Comparison of ENCODE assay signal across 26 cellular contexts in the genomic region with DNA sequence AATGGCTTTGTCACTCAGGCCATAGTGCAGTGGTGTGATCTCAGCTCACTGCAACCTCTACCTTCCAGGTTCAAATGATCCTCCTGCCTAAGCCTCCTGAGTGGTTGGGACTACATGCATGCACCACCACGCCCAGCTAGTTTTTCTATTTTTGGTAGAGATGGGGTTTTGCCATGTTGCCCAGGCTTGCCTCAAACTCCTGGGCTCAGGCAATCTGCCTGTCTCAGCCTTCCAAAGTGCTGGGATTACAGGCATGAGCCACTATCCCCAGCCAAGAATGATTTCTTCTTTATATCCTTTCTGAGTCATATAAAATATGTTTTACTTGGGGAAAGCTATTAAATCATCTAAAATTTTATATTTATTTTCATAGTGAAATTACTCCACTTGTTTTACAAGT.
"Had no signal": no experiment of that assay in that cellular context is flagged by ENCODE, and none has a peak within 500 bp of the region (broad histone marks: within the 10 kb centered on the region; RNA-seq: fewer than 3 reads in every experiment).

No MANE protein-coding gene starts in this region.

- H3K9me3 ChIP-seq: left ventricle myocardium inferior, lower lobe of right lung, neutrophil, psoas muscle, right lobe of liver, spleen, testis, tibial nerve, upper lobe of right lung had no signal

- H3K4me3 ChIP-seq: coronary artery, dorsolateral prefrontal cortex, hepatocyte, left ventricle myocardium inferior, lower lobe of right lung, psoas muscle, right lobe of liver, spleen, testis, tibial nerve, upper lobe of right lung had no signal

- H3K4me1 ChIP-seq: left ventricle myocardium inferior, lower lobe of right lung, psoas muscle, right lobe of liver, spleen, testis, tibial nerve, upper lobe of right lung had no signal

- H3K27ac ChIP-seq: coronary artery, dorsolateral prefrontal cortex, hepatocyte, left ventricle myocardium inferior, lower lobe of right lung, neutrophil, psoas muscle, right lobe of liver, spleen, testis, tibial nerve, upper lobe of right lung had no signal

- ATAC-seq: esophagus mucosa; left cardiac atrium; lower lobe of right lung; naive thymus-derived CD4-positive, alpha-beta T cell; psoas muscle; right lobe of liver; stimulated activated naive B cell treated with anti-CD40 and anti-IgM and Interleukin-4, amounts not matched to agents 10 μg/mL and 1 μg/mL and 100 μg/mL, for 72 hours; stimulated activated naive CD8-positive, alpha-beta T cell treated with anti-CD3 and anti-CD28 coated beads, Interleukin-15, amount 100 ng/mL, for 72 hours; upper lobe of right lung had no signal

- H3K27me3 ChIP-seq: hepatocyte, neutrophil, right lobe of liver, testis, tibial nerve had no signal

- DNase-seq: dorsolateral prefrontal cortex; effector CD8-positive, alpha-beta T cell; foreskin melanocyte; head of caudate nucleus; kidney; left cardiac atrium; left ventricle myocardium inferior; lower lobe of right lung; mesendoderm; naive thymus-derived CD4-positive, alpha-beta T cell; psoas muscle; retina; right lobe of liver; spleen; stimulated activated CD4-positive, alpha-beta T cell treated with anti-CD3 and anti-CD28 coated beads, Interleukin-15, amount 100 ng/mL, for 24 hours; stimulated activated CD4-positive, alpha-beta T cell treated with anti-CD3 and anti-CD28 coated beads, Interleukin-1b, Interleukin-23, amount 100 ng/mL, for 48 hours; stimulated activated CD4-positive, alpha-beta T cell treated with anti-CD3 and anti-CD28 coated beads, Interleukin-4, amount 100 ng/mL, for 24 hours; stimulated activated naive B cell treated with anti-CD40 and anti-IgM and Interleukin-4, amounts not matched to agents 10 μg/mL and 1 μg/mL and 100 μg/mL, for 72 hours; stimulated activated naive CD8-positive, alpha-beta T cell treated with anti-CD3 and anti-CD28 coated beads, Interleukin-15, amount 100 ng/mL, for 72 hours; testis; upper lobe of right lung had no signal

- H3K9me3 Mint-ChIP-seq: stimulated activated naive B cell treated with anti-CD40 and anti-IgM and Interleukin-4, amounts not matched to agents 10 μg/mL and 1 μg/mL and 100 μg/mL, for 72 hours; stimulated activated naive CD8-positive, alpha-beta T cell treated with anti-CD3 and anti-CD28 coated beads, Interleukin-15, amount 100 ng/mL, for 72 hours had no signal

- H3K36me3 Mint-ChIP-seq: stimulated activated naive B cell treated with anti-CD40 and anti-IgM and Interleukin-4, amounts not matched to agents 10 μg/mL and 1 μg/mL and 100 μg/mL, for 72 hours had no signal

- H3K27ac Mint-ChIP-seq: naive thymus-derived CD4-positive, alpha-beta T cell; stimulated activated naive B cell treated with anti-CD40 and anti-IgM and Interleukin-4, amounts not matched to agents 10 μg/mL and 1 μg/mL and 100 μg/mL, for 72 hours; stimulated activated naive CD8-positive, alpha-beta T cell treated with anti-CD3 and anti-CD28 coated beads, Interleukin-15, amount 100 ng/mL, for 72 hours had no signal

- H3K36me3 ChIP-seq: left ventricle myocardium inferior, lower lobe of right lung, neutrophil, right lobe of liver, spleen, tibial nerve, upper lobe of right lung had no signal

- H3K4me1 Mint-ChIP-seq: naive thymus-derived CD4-positive, alpha-beta T cell; stimulated activated naive B cell treated with anti-CD40 and anti-IgM and Interleukin-4, amounts not matched to agents 10 μg/mL and 1 μg/mL and 100 μg/mL, for 72 hours; stimulated activated naive CD8-positive, alpha-beta T cell treated with anti-CD3 and anti-CD28 coated beads, Interleukin-15, amount 100 ng/mL, for 72 hours had no signal

- H3K4me3 Mint-ChIP-seq: naive thymus-derived CD4-positive, alpha-beta T cell; stimulated activated naive B cell treated with anti-CD40 and anti-IgM and Interleukin-4, amounts not matched to agents 10 μg/mL and 1 μg/mL and 100 μg/mL, for 72 hours; stimulated activated naive CD8-positive, alpha-beta T cell treated with anti-CD3 and anti-CD28 coated beads, Interleukin-15, amount 100 ng/mL, for 72 hours had no signal
